Comparison of ENCODE assay signal across 20 cellular contexts in the genomic region with DNA sequence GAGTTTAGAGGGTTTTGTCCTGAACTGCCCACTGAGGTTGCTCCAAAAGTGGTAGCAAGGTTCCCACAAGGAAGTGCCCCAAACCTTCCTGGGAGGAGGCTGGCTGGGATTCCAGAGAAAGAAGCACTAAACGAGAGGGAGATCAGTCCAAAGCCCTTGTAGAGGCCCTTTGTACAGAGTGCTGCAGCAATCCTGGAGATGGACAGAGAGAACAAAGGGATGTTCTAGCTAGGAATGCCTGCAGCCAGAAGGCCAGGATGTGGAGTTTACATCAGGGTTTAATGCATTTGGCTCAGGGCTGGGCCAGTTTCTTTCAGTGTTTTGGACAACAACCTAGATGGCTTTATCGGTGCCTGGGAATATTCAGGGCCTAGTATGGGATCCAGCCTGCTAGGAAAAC.
DNase-seq lines count a peak whose midpoint lies in the region; ATAC-seq and TF ChIP-seq lines count a peak whose summit lies in the region.
"Had no signal": no experiment of that assay in that cellular context is flagged by ENCODE, and none has a peak within 500 bp of the region (broad histone marks: within the 10 kb centered on the region; RNA-seq: fewer than 3 reads in every experiment).

No MANE protein-coding gene starts in this region.

- POLR2A ChIA-PET in SK-N-SH (lab: Yijun Ruan, JAX) = no interaction called here

- peaks cover 8% of the 10 kb centered on the region for H3K4me1 Mint-ChIP-seq in nephron progenitor cell
- H3K4me1 Mint-ChIP-seq in T-helper 2 cell treated with Interferon-gamma antibody and Interleukin-4, amounts not matched to agents 5 μg/mL and 100 μg/mL, for 36 hours (ENCODE audit: low read depth) = no peaks in the 10 kb centered on the region
- H3K4me1 Mint-ChIP-seq: CD14-positive monocyte; CD4-positive, alpha-beta memory T cell; IgD-negative memory B cell had no signal

- no peak overlapping the region for H3K4me2 ChIP-seq in SK-N-SH
- no peak overlapping the region for H3K4me2 ChIP-seq in fibroblast of lung (ENCODE audit: extremely low read depth, insufficient read depth, low read length)
- H3K4me2 ChIP-seq in osteoblast (ENCODE audit: insufficient read depth, low read length) = no peak overlapping the region
- H3K4me2 ChIP-seq: A549, BLaER1 had no signal

- H3K27ac Mint-ChIP-seq in nephron progenitor cell = peak overlapping the region; percentile 51
- H3K27ac Mint-ChIP-seq in T-helper 2 cell treated with Interferon-gamma antibody and Interleukin-4, amounts not matched to agents 5 μg/mL and 100 μg/mL, for 36 hours = no peak overlapping the region
- H3K27ac Mint-ChIP-seq: CD14-positive monocyte; CD4-positive, alpha-beta memory T cell; HFFc6; IgD-negative memory B cell had no signal

- H3K9me3 ChIP-seq in SK-N-SH (peaks cover 7% of the 10 kb centered on the region; the same call in 1 of the 2 replicates), fibroblast of lung (ENCODE audit: control insufficient read depth, insufficient read depth, low read depth, low read length) (no peaks in the 10 kb centered on the region), osteoblast (ENCODE audit: low read depth, low read length) (no peaks in the 10 kb centered on the region)
- H3K9me3 ChIP-seq: A549, BLaER1 had no signal

- no peaks in the 10 kb centered on the region for H3F3A ChIP-seq in SK-N-SH (replicated peaks; ENCODE audit: insufficient read depth)

- H3K27me3 ChIP-seq in SK-N-SH (ENCODE audit: insufficient read depth) = no peaks in the 10 kb centered on the region
- no peaks in the 10 kb centered on the region for H3K27me3 ChIP-seq in fibroblast of lung (ENCODE audit: control insufficient read depth, insufficient read depth, low read length)
- H3K27me3 ChIP-seq in osteoblast (ENCODE audit: insufficient read depth, low read length) = no peaks in the 10 kb centered on the region
- H3K27me3 ChIP-seq: BLaER1 had no signal

- no peak for TF ChIP-seq RAD21 in SK-N-SH (IDR thresholded peaks at IDR 0.05; ENCODE audit: low read length)

- no peak overlapping the region for H3K4me3 Mint-ChIP-seq in nephron progenitor cell
- H3K4me3 Mint-ChIP-seq in T-helper 2 cell treated with Interferon-gamma antibody and Interleukin-4, amounts not matched to agents 5 μg/mL and 100 μg/mL, for 36 hours = no peak overlapping the region
- H3K4me3 Mint-ChIP-seq: CD14-positive monocyte; CD4-positive, alpha-beta memory T cell; HFFc6; IgD-negative memory B cell had no signal

- H3K79me2 ChIP-seq in SK-N-SH (ENCODE audit: insufficient read depth) (no peaks in the 10 kb centered on the region), fibroblast of lung (ENCODE audit: control insufficient read depth, insufficient read depth, low read length) (no peaks in the 10 kb centered on the region), osteoblast (ENCODE audit: insufficient read depth, low read length) (no peaks in the 10 kb centered on the region)

- TF ChIP-seq CTCF in SK-N-SH (IDR thresholded peaks at IDR 0.05) (no peak), fibroblast of lung (conservative IDR thresholded peaks at IDR 0.05 in 1 of 2, IDR thresholded peaks at IDR 0.05 in 1 of 2; ENCODE audit: low read depth in 1 of 2, low read length in 2 of 2) (no peak), nephron progenitor cell (IDR thresholded peaks at IDR 0.05) (no peak), osteoblast (IDR thresholded peaks at IDR 0.05; ENCODE audit: extremely low read depth, low read depth, low read length) (no peak)

- H3K36me3 ChIP-seq in SK-N-SH (replicated peaks in 1 of 2; ENCODE audit: control insufficient read depth in 1 of 2, insufficient read depth in 2 of 2, low read length in 1 of 2) (no peaks in the 10 kb centered on the region), fibroblast of lung (ENCODE audit: control insufficient read depth, insufficient read depth, low read length) (no peaks in the 10 kb centered on the region), osteoblast (ENCODE audit: insufficient read depth, low read length) (no peaks in the 10 kb centered on the region)
- H3K36me3 ChIP-seq: BLaER1 had no signal

- no peak for DNase-seq in SK-N-SH
- no peak for DNase-seq in fibroblast of lung (ENCODE audit: low read depth in 2 of 2)
- DNase-seq in nephron progenitor cell = no peak
- peak; percentile 5 for DNase-seq in osteoblast (ENCODE audit: insufficient read length, low spot score, missing footprints)
- DNase-seq in activated CD4-positive, alpha-beta T cell treated with anti-CD3 and anti-CD28 coated beads, Interleukin-2, amount 50 U/mL, for 4 hours = no peak
- DNase-seq in hippocampal formation (lab: John Stamatoyannopoulos, UW) = no peak
- no peak for DNase-seq in T-helper 2 cell treated with Interferon-gamma antibody and Interleukin-4, amounts not matched to agents 5 μg/mL and 100 μg/mL, for 36 hours (ENCODE audit: low spot score)
- DNase-seq: Calu3; CD4-positive, alpha-beta memory T cell; DMS53; DND-41; EL; HFFc6 had no signal

- H3K36me3 Mint-ChIP-seq in nephron progenitor cell (ENCODE audit: low read depth) = no peaks in the 10 kb centered on the region
- H3K36me3 Mint-ChIP-seq in T-helper 2 cell treated with Interferon-gamma antibody and Interleukin-4, amounts not matched to agents 5 μg/mL and 100 μg/mL, for 36 hours (ENCODE audit: low read depth) = no peaks in the 10 kb centered on the region
- H3K36me3 Mint-ChIP-seq: CD14-positive monocyte; CD4-positive, alpha-beta memory T cell; IgD-negative memory B cell had no signal

- CTCF ChIA-PET in SK-N-SH (lab: Yijun Ruan, JAX) = no interaction called here

- no peak for TF ChIP-seq EP300 in SK-N-SH (IDR thresholded peaks at IDR 0.05; ENCODE audit: borderline replicate concordance in 1 of 2, low read depth in 1 of 2, low read length in 1 of 2)

- H3K9ac ChIP-seq in SK-N-SH (no peak overlapping the region), fibroblast of lung (ENCODE audit: insufficient read depth, low read length) (no peak overlapping the region)
- H3K9ac ChIP-seq: BLaER1 had no signal

- H3K4me1 ChIP-seq in SK-N-SH (ENCODE audit: control insufficient read depth in 1 of 2, insufficient read depth in 2 of 2, low read depth in 1 of 2, low read length in 1 of 2) = no peaks in the 10 kb centered on the region; a peak in 1 of 4 replicates
- H3K4me1 ChIP-seq in fibroblast of lung (ENCODE audit: control insufficient read depth, extremely low read depth, insufficient read depth, low read length) = no peaks in the 10 kb centered on the region
- H3K4me1 ChIP-seq in osteoblast (ENCODE audit: insufficient read depth, low read length) = no peaks in the 10 kb centered on the region
- H3K4me1 ChIP-seq: A549 had no signal

- H2AFZ ChIP-seq in SK-N-SH (ENCODE audit: low read depth) = peak overlapping the region; percentile 24; the same call in 1 of the 2 replicates
- H2AFZ ChIP-seq in fibroblast of lung (ENCODE audit: low read length) = peak overlapping the region; percentile 7
- H2AFZ ChIP-seq in osteoblast (ENCODE audit: low read length) = no peak overlapping the region

- H3K27ac ChIP-seq in SK-N-SH (ENCODE audit: low read depth in 2 of 2, low read length in 1 of 2) (no peak overlapping the region), fibroblast of lung (ENCODE audit: insufficient read depth, low read length) (no peak overlapping the region), osteoblast (ENCODE audit: low read depth, low read length) (no peak overlapping the region)
- H3K27ac ChIP-seq: 22Rv1, A549, BLaER1 had no signal

- no peaks in the 10 kb centered on the region for H3K9me3 Mint-ChIP-seq in nephron progenitor cell
- H3K9me3 Mint-ChIP-seq in T-helper 2 cell treated with Interferon-gamma antibody and Interleukin-4, amounts not matched to agents 5 μg/mL and 100 μg/mL, for 36 hours = no peaks in the 10 kb centered on the region
- H3K9me3 Mint-ChIP-seq: IgD-negative memory B cell had no signal

- H3K4me3 ChIP-seq in SK-N-SH (ENCODE audit: low read depth in 2 of 2, low read length in 1 of 2) = no peak overlapping the region
- H3K4me3 ChIP-seq in fibroblast of lung (replicated peaks in 1 of 4; ENCODE audit: control extremely low read depth in 1 of 4, insufficient read depth in 1 of 4, low read depth in 3 of 4, low read length in 4 of 4) = no peak overlapping the region
- no peak overlapping the region for H3K4me3 ChIP-seq in osteoblast (ENCODE audit: insufficient read depth, low read length)
- H3K4me3 ChIP-seq: A549, BLaER1 had no signal

- H4K20me1 ChIP-seq in SK-N-SH (ENCODE audit: insufficient read depth) (no peaks in the 10 kb centered on the region), fibroblast of lung (ENCODE audit: control insufficient read depth, extremely low read depth, insufficient read depth, low read length) (no peaks in the 10 kb centered on the region), osteoblast (ENCODE audit: insufficient read depth, low read length) (no peaks in the 10 kb centered on the region)
- H4K20me1 ChIP-seq: BLaER1 had no signal

- 7% methylated on average over 2 of the region's 2 CpGs for WGBS in SK-N-SH (ENCODE audit: low lambda C conversion rate)

- H3K9me2 ChIP-seq in SK-N-SH = no peaks in the 10 kb centered on the region

- H3K27me3 Mint-ChIP-seq in nephron progenitor cell (ENCODE audit: low read depth, poor library complexity) = peaks cover 5% of the 10 kb centered on the region
- H3K27me3 Mint-ChIP-seq in T-helper 2 cell treated with Interferon-gamma antibody and Interleukin-4, amounts not matched to agents 5 μg/mL and 100 μg/mL, for 36 hours (ENCODE audit: low read depth) = no peaks in the 10 kb centered on the region
- H3K27me3 Mint-ChIP-seq: CD4-positive, alpha-beta memory T cell; IgD-negative memory B cell had no signal

- no peak for ATAC-seq in SK-N-SH treated with all-trans-retinoic acid at 6 μM for 48 hours
- ATAC-seq: A549, HCT116 had no signal

TF ChIP-seq in SK-N-SH, 30 proteins besides CTCF, POLR2A, EP300 and RAD21:
- TF ChIP-seq NRF1 (IDR thresholded peaks at IDR 0.05; ENCODE audit: low read depth, low read length) (no peak), RCOR1 (IDR thresholded peaks at IDR 0.05; ENCODE audit: low read length) (no peak), GABPA (IDR thresholded peaks at IDR 0.05; ENCODE audit: low read depth) (no peak)

TF ChIP-seq in SK-N-SH treated with all-trans-retinoic acid at 6 μM for 48 hours, 23 proteins besides CTCF, POLR2A, EP300 and RAD21:
- no peak for TF ChIP-seq PPARA (CRISPR knock-in tag; IDR thresholded peaks at IDR 0.05; ENCODE audit: borderline replicate concordance)
TF ChIP-seq in SK-N-SH treated with all-trans-retinoic acid at 6 μM for 48 hours: peak in this region for 0.
